Comparison of ENCODE assay signal across 8 cellular contexts in genomic region chrX:19889582-19890342, GRCh38. TPM values are rescaled to one million over a fixed set of nuclear protein-coding genes. Genes with fewer than 3 reads are reported as not detected.
DNase-seq lines count a peak whose midpoint lies in the region; ATAC-seq and TF ChIP-seq lines count a peak whose summit lies in the region.

No MANE protein-coding gene starts in this region.

- TF ChIP-seq CTCF in hepatocyte (IDR thresholded peaks at IDR 0.05; ENCODE audit: poor library complexity), result no peak

- H3K4me3 Mint-ChIP-seq in activated CD4-positive, alpha-beta memory T cell treated with anti-CD3 and anti-CD28 coated beads, Interleukin-2, amount 10 ng/mL, durations not matched to agents 7 days and 5 days, result no peak overlapping the region

- DNase-seq in AG08395 (ENCODE audit: low spot score) (peak; percentile 30), HuH-7.5 (ENCODE audit: low spot score) (peak; percentile 17), hepatocyte (ENCODE audit: low spot score) (peak; percentile 69), SIG-M5 (lab: John Stamatoyannopoulos, UW) (no peak), NCI-H1436 (lab: John Stamatoyannopoulos, UW) (no peak), GOT3 (lab: John Stamatoyannopoulos, UW) (no peak)
- DNase-seq in activated CD4-positive, alpha-beta memory T cell treated with anti-CD3 and anti-CD28 coated beads, Interleukin-2, amount 10 ng/mL, durations not matched to agents 7 days and 5 days, result peak; percentile 46

- H3K9me2 ChIP-seq in hepatocyte (replicated peaks; ENCODE audit: insufficient read depth), result no peaks in the 10 kb centered on the region

- peaks cover 5% of the 10 kb centered on the region for H3K79me2 ChIP-seq in hepatocyte

- 75% methylated on average over 6 of the region's 9 CpGs for WGBS in hepatocyte (ENCODE audit: low lambda C conversion rate, missing lambda C conversion rate)

- no peaks in the 10 kb centered on the region for H3K36me3 ChIP-seq in hepatocyte (replicated peaks; ENCODE audit: insufficient read depth, low read depth)

- peaks cover 34% of the 10 kb centered on the region for H3K4me1 Mint-ChIP-seq in activated CD4-positive, alpha-beta memory T cell treated with anti-CD3 and anti-CD28 coated beads, Interleukin-2, amount 10 ng/mL, durations not matched to agents 7 days and 5 days

- ATAC-seq in GM18907 (IDR thresholded peaks at IDR 0.05; ENCODE audit: unreplicated experiment), result peak; percentile 54

- no peaks in the 10 kb centered on the region for H3K27me3 Mint-ChIP-seq in activated CD4-positive, alpha-beta memory T cell treated with anti-CD3 and anti-CD28 coated beads, Interleukin-2, amount 10 ng/mL, durations not matched to agents 7 days and 5 days

- H3K4me2 ChIP-seq in hepatocyte, result no peak overlapping the region

- no peaks in the 10 kb centered on the region for H3K9me3 Mint-ChIP-seq in activated CD4-positive, alpha-beta memory T cell treated with anti-CD3 and anti-CD28 coated beads, Interleukin-2, amount 10 ng/mL, durations not matched to agents 7 days and 5 days

- no peaks in the 10 kb centered on the region for H3K4me1 ChIP-seq in hepatocyte (ENCODE audit: insufficient read depth)

- no peak overlapping the region for H2AFZ ChIP-seq in hepatocyte

- no peak overlapping the region for H3K27ac ChIP-seq in hepatocyte

- CTCF ChIA-PET in activated CD4-positive, alpha-beta memory T cell treated with anti-CD3 and anti-CD28 coated beads, Interleukin-2, amount 10 ng/mL, durations not matched to agents 7 days and 5 days (lab: Charles Lee), result interaction anchor here (0.5 to 1.5 kb wide), 2 partner anchors 149 to 520 kb away, joined by 3 to 4 read pairs; no protein-coding TSS in a partner anchor

- H4K20me1 ChIP-seq in hepatocyte (ENCODE audit: insufficient read depth, poor library complexity, severe bottlenecking), result no peaks in the 10 kb centered on the region

- no peaks in the 10 kb centered on the region for H3K27me3 ChIP-seq in hepatocyte

- peaks cover 3% of the 10 kb centered on the region for H3K36me3 Mint-ChIP-seq in activated CD4-positive, alpha-beta memory T cell treated with anti-CD3 and anti-CD28 coated beads, Interleukin-2, amount 10 ng/mL, durations not matched to agents 7 days and 5 days (ENCODE audit: low read depth)

- POLR2A ChIA-PET in activated CD4-positive, alpha-beta memory T cell treated with anti-CD3 and anti-CD28 coated beads, Interleukin-2, amount 10 ng/mL, durations not matched to agents 7 days and 5 days (lab: Charles Lee), result no interaction called here

- no peak overlapping the region for H3K4me3 ChIP-seq in hepatocyte

- H3K9me3 ChIP-seq in hepatocyte (ENCODE audit: low read depth), result no peaks in the 10 kb centered on the region

- no peak overlapping the region for H3K27ac Mint-ChIP-seq in activated CD4-positive, alpha-beta memory T cell treated with anti-CD3 and anti-CD28 coated beads, Interleukin-2, amount 10 ng/mL, durations not matched to agents 7 days and 5 days

RNA-seq across cellular contexts. Expression of gene SH3KBP1, which starts 2.4 kb away (rescaled TPM):
- 100 to 1,000 TPM; 119 to 126 TPM for total RNA-seq in activated CD4-positive, alpha-beta memory T cell treated with anti-CD3 and anti-CD28 coated beads, Interleukin-2, amount 10 ng/mL, durations not matched to agents 7 days and 5 days
- 15.2 and 16.9 TPM in 2 replicates for total RNA-seq in hepatocyte
- polyA plus RNA-seq in hepatocyte, result 14.2 and 18.1 TPM in 2 replicates

Comparison
In these comparisons a context has a peak if more than half of its experiments do, and no peak if none do; other contexts are left out.
1. DNase-seq: peak in AG08395 (single experiment), HuH-7.5 (single experiment), activated CD4-positive, alpha-beta memory T cell treated with anti-CD3 and anti-CD28 coated beads, Interleukin-2, amount 10 ng/mL, durations not matched to agents 7 days and 5 days (single experiment) and hepatocyte (single experiment); none in SIG-M5 (single experiment), NCI-H1436 (single experiment) and GOT3 (single experiment).